Comparison of ENCODE assay signal across 9 cellular contexts in the genomic region with DNA sequence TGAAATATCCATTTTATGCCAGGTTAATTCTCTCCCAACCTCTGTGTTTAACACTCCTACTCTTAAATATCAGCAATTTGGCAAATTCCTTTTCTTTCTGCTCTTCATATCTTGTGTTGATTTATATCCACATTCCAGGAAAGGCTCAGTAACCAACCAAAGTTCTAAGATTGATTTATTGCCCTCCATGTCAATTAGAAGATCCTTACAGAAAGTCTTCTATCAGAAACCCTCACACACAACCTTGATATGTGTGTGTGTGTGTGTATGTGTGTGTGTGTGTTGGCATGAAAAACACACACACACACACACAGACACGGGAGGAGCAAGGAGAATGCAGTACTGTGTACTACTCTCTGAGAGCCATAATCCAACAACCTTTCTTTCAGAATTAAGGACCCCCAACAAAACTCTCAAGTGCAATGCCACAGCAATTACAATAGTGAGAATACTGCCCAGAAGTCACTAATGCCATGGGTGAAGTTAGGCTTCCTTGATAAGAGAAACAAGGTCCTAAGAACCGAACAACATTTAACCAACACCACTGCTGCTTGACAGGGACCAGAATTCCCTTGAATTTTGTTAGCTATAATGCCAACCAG. TPM values are rescaled to one million over a fixed set of nuclear protein-coding genes. Genes with fewer than 3 reads are reported as not detected.
A peak's percentile ranks its signal among the peaks of the same experiment; 100 is the strongest.
DNase-seq lines count a peak whose midpoint lies in the region; ATAC-seq and TF ChIP-seq lines count a peak whose summit lies in the region.
"Had no signal": no experiment of that assay in that cellular context is flagged by ENCODE, and none has a peak within 500 bp of the region (broad histone marks: within the 10 kb centered on the region; RNA-seq: fewer than 3 reads in every experiment).

No MANE protein-coding gene starts in this region.

- no peak for TF ChIP-seq RAD21 in IMR-90 (IDR thresholded peaks at IDR 0.05; ENCODE audit: low read length)

- TF ChIP-seq CTCF in IMR-90 (conservative IDR thresholded peaks at IDR 0.05; ENCODE audit: low read depth, low read length) (no peak), stomach (IDR thresholded peaks at IDR 0.05) (no peak)

- H2AK9ac ChIP-seq in IMR-90 (replicated peaks; ENCODE audit: low read depth, low read length, poor library complexity) = no peak overlapping the region

- no peak overlapping the region; the same call in 2 of the 3 replicates for H2BK15ac ChIP-seq in IMR-90 (ENCODE audit: low read depth, low read length)

- no peak overlapping the region for H3K27ac Mint-ChIP-seq in activated CD4-positive, alpha-beta T cell treated with anti-CD3 and anti-CD28 coated beads for 36 hours

- H4K5ac ChIP-seq in IMR-90 (ENCODE audit: low read depth, low read length) = peak overlapping the region; percentile 18; the same call in 1 of the 2 replicates

- peak overlapping the region; percentile 43 for H3K27ac ChIP-seq in IMR-90 (ENCODE audit: insufficient read depth, low read length)
- H3K27ac ChIP-seq in layer of hippocampus (ENCODE audit: low read depth, low read length) = peak overlapping the region; percentile 83
- peak overlapping the region in 1 of 5 donors; percentile 2 for H3K27ac ChIP-seq in stomach
- H3K27ac ChIP-seq: PC-9 had no signal

- H3K27me3 ChIP-seq in IMR-90 (ENCODE audit: control insufficient read depth, insufficient read depth, low read length) = no peaks in the 10 kb centered on the region
- H3K27me3 ChIP-seq in layer of hippocampus (ENCODE audit: control insufficient read depth, insufficient read depth, low read length) = no peaks in the 10 kb centered on the region
- H3K27me3 ChIP-seq in stomach = peaks cover 0 to 15% (median 10%) of the 10 kb centered on the region in 3 donors

- no CpG with 5 or more reads among the region's 2 CpGs for WGBS in IMR-90 (ENCODE audit: extremely low coverage in 2 of 2, insufficient read length in 1 of 2), 2 experiments
- 0 to 8% (median 4%) methylated on average over 2 of the region's 2 CpGs for WGBS in stomach, 5 donors

- peak overlapping the region in 1 of 2 experiments; percentile 11; a peak in 1 of 4 replicates for H4K8ac ChIP-seq in IMR-90 (ENCODE audit: low read depth in 2 of 2, low read length in 2 of 2)

- H3K14ac ChIP-seq in IMR-90 (replicated peaks; ENCODE audit: low read depth, low read length) = peak overlapping the region; percentile 88; the same call in 1 of the 2 replicates

- TF ChIP-seq POLR2A in IMR-90 (IDR thresholded peaks at IDR 0.05; ENCODE audit: low read depth, low read length) (no peak), stomach (IDR thresholded peaks at IDR 0.05) (no peak)

- H3K9ac ChIP-seq in IMR-90 (ENCODE audit: low read depth, low read length) = peak overlapping the region; percentile 66

- no peak overlapping the region for H2BK20ac ChIP-seq in IMR-90 (ENCODE audit: low read depth, low read length)

- H3K4ac ChIP-seq in IMR-90 (ENCODE audit: low read depth, low read length) = peak overlapping the region; percentile 52

- H3K4me2 ChIP-seq in IMR-90 (ENCODE audit: low read depth, low read length) = peak overlapping the region; percentile 99
- H3K4me2 ChIP-seq: PC-9 had no signal

- H3K23ac ChIP-seq in IMR-90 (ENCODE audit: low read depth, low read length) = peak overlapping the region; percentile 90

- H2AFZ ChIP-seq in IMR-90 (replicated peaks; ENCODE audit: low read length, poor library complexity) = peak overlapping the region; percentile 90
- H2AFZ ChIP-seq: PC-9 had no signal

- peaks cover 22% of the 10 kb centered on the region for H3K27me3 Mint-ChIP-seq in activated CD4-positive, alpha-beta T cell treated with anti-CD3 and anti-CD28 coated beads for 36 hours

- H3K18ac ChIP-seq in IMR-90 (ENCODE audit: low read depth, low read length) = peak overlapping the region; percentile 71; the same call in 1 of the 2 replicates

- TF ChIP-seq EP300 in stomach (IDR thresholded peaks at IDR 0.05) = no peak

- intact Hi-C loops in IMR-90 (cut with micrococcal nuclease) = loop anchor here (5.0 to 10.0 kb wide), 5 partner anchors 297 to 619 kb away; no protein-coding TSS in a partner anchor
- intact Hi-C loops in stomach (cut with DNase I; ENCODE audit: low total_unique reads) = no loop called here
- intact Hi-C loops in activated CD4-positive, alpha-beta T cell treated with anti-CD3 and anti-CD28 coated beads for 36 hours (cut with DNase I, micrococcal nuclease) = no loop called here

- peak overlapping the region; percentile 82 for H2BK120ac ChIP-seq in IMR-90 (ENCODE audit: low read depth, low read length)

- H2AK5ac ChIP-seq in IMR-90 (ENCODE audit: low read depth, low read length) = peak overlapping the region; percentile 44; the same call in 1 of the 2 replicates

- CTCF ChIA-PET in IMR-90 (lab: Yijun Ruan, JAX) = no interaction called here
- CTCF ChIA-PET in activated CD4-positive, alpha-beta T cell treated with anti-CD3 and anti-CD28 coated beads for 36 hours (lab: Charles Lee) = no interaction called here

- BruUV-seq in IMR-90 (replicated peaks; lab: Mats Ljungman, UMichigan) = no TSS peak

- peak; percentile 5 for DNase-seq in IMR-90
- peak; percentile 57 for DNase-seq in cerebellar cortex (ENCODE audit: low spot score)
- no peak for DNase-seq in stomach
- DNase-seq in activated CD4-positive, alpha-beta T cell treated with anti-CD3 and anti-CD28 coated beads for 36 hours = no peak
- no peak for DNase-seq in NCI-H2171 treated with DMSO at 0.1 percent for 48 hours (lab: John Stamatoyannopoulos, UW)
- DNase-seq in SIG-M5 (lab: John Stamatoyannopoulos, UW) = no peak
- DNase-seq: PC-9 had no signal

- peak overlapping the region; percentile 22; the same call in 1 of the 2 replicates for H3K56ac ChIP-seq in IMR-90 (ENCODE audit: extremely low read depth, insufficient read depth, low read length)

- H3K4me3 ChIP-seq in IMR-90 (ENCODE audit: insufficient read depth, low read depth, low read length) (peak overlapping the region; percentile 67), stomach (peak overlapping the region; percentile 37 to 42 (median 39))
- H3K4me3 ChIP-seq: PC-9 had no signal

- no peaks in the 10 kb centered on the region for H3K36me3 Mint-ChIP-seq in activated CD4-positive, alpha-beta T cell treated with anti-CD3 and anti-CD28 coated beads for 36 hours (ENCODE audit: low read depth)

- no peak overlapping the region for H3K4me3 Mint-ChIP-seq in activated CD4-positive, alpha-beta T cell treated with anti-CD3 and anti-CD28 coated beads for 36 hours

- in situ Hi-C loops in IMR-90 (cut with MboI; ENCODE audit: low sequenced_read_pairs) = loop anchor here (10.0 kb wide), 1 partner anchor 299 kb away; no protein-coding TSS in a partner anchor

- H4K20me1 ChIP-seq in IMR-90 (ENCODE audit: insufficient read depth, low read length) = no peaks in the 10 kb centered on the region

- no peaks in the 10 kb centered on the region for H3K9me1 ChIP-seq in IMR-90 (ENCODE audit: insufficient read depth, low read length)

- H3K36me3 ChIP-seq in IMR-90 (ENCODE audit: control insufficient read depth, insufficient read depth, low read length) (no peaks in the 10 kb centered on the region), stomach (no peaks in the 10 kb centered on the region)

- no peaks in the 10 kb centered on the region for H3K79me1 ChIP-seq in IMR-90 (ENCODE audit: low read depth in 1 of 2, low read length in 2 of 2)

- peak overlapping the region; percentile 64 for H4K91ac ChIP-seq in IMR-90 (ENCODE audit: insufficient read depth, low read depth, low read length)

- H2BK5ac ChIP-seq in IMR-90 (ENCODE audit: low read depth, low read length, poor library complexity, severe bottlenecking) = no peak overlapping the region

- H3K4me1 ChIP-seq in IMR-90 (ENCODE audit: control insufficient read depth, insufficient read depth, low read length) (peaks cover 7% of the 10 kb centered on the region), stomach (peaks cover 0 to 19% (median 0%) of the 10 kb centered on the region in 4 donors)

- no peaks in the 10 kb centered on the region for H3K4me1 Mint-ChIP-seq in activated CD4-positive, alpha-beta T cell treated with anti-CD3 and anti-CD28 coated beads for 36 hours

- peaks cover 2% of the 10 kb centered on the region for H3K9me3 Mint-ChIP-seq in activated CD4-positive, alpha-beta T cell treated with anti-CD3 and anti-CD28 coated beads for 36 hours (ENCODE audit: low read depth)

- dilution Hi-C loops in IMR-90 (cut with HindIII; ENCODE audit: low sequenced_read_pairs, unreplicated experiment) = no loop called here

- ATAC-seq in IMR-90 (ENCODE audit: low read depth) (no peak), GM21576 (IDR thresholded peaks at IDR 0.05; ENCODE audit: unreplicated experiment) (no peak)
- ATAC-seq in activated CD4-positive, alpha-beta T cell treated with anti-CD3 and anti-CD28 coated beads for 36 hours = no peak

- POLR2A ChIA-PET in IMR-90 (lab: Charles Lee; ENCODE audit: unreplicated experiment) = no interaction called here
- POLR2A ChIA-PET in activated CD4-positive, alpha-beta T cell treated with anti-CD3 and anti-CD28 coated beads for 36 hours (lab: Charles Lee) = no interaction called here

- no peaks in the 10 kb centered on the region for H3K9me3 ChIP-seq in IMR-90 (ENCODE audit: control insufficient read depth, insufficient read depth, low read length)
- no peaks in the 10 kb centered on the region for H3K9me3 ChIP-seq in stomach

TF ChIP-seq in IMR-90, 13 proteins besides CTCF, POLR2A, EP300 and RAD21 (continues in another document):
- TF ChIP-seq SMC3 (IDR thresholded peaks at IDR 0.05; ENCODE audit: low read depth, low read length) (no peak), CHD1 (IDR thresholded peaks at IDR 0.05; ENCODE audit: low read depth, low read length) (no peak), ELK1 (IDR thresholded peaks at IDR 0.05; ENCODE audit: borderline replicate concordance, low read depth, low read length) (no peak), MXI1 (IDR thresholded peaks at IDR 0.05; ENCODE audit: borderline replicate concordance, low read depth, low read length) (no peak), MAZ (IDR thresholded peaks at IDR 0.05; ENCODE audit: borderline replicate concordance, low read depth, low read length) (no peak)

RNA-seq across cellular contexts. Expression of gene LSAMP, which starts 1.1 kb away (rescaled TPM):
- total RNA-seq in IMR-90 (2012; rRNA removed) = 7.9 and 8.1 TPM in 2 replicates
- polyA plus RNA-seq in IMR-90 (2012; rRNA removed) = 7.9 and 8.0 TPM in 2 replicates
- polyA plus RNA-seq in IMR-90 (2012; cell fraction: cytosol; rRNA removed) = 3.0 and 3.3 TPM in 2 replicates
- polyA plus RNA-seq in IMR-90 (2012; cell fraction: nucleus; rRNA removed; ENCODE audit: low replicate concordance) = 1.6 and 10.7 TPM in 2 replicates
- 10 to 100 TPM in 1 of 5 donors, 1 to 10 TPM in 4; 1.2 to 20.7 (median 1.8) TPM for total RNA-seq in stomach
- 1 to 10 TPM; 1.1 to 1.8 (median 1.7) TPM for polyA plus RNA-seq in stomach
- not detected for total RNA-seq in activated CD4-positive, alpha-beta T cell treated with anti-CD3 and anti-CD28 coated beads for 36 hours
- total RNA-seq: PC-9 had no signal

Comparison
In these comparisons a context has a peak if more than half of its experiments do, and no peak if none do; other contexts are left out.
1. DNase-seq: peak in IMR-90 (single experiment) and cerebellar cortex (single experiment); none in stomach (single experiment), activated CD4-positive, alpha-beta T cell treated with anti-CD3 and anti-CD28 coated beads for 36 hours (single experiment), NCI-H2171 treated with DMSO at 0.1 percent for 48 hours (single experiment) and SIG-M5 (single experiment).